In genomic region chr2:167752734-167753133, GRCh38 we compare ENCODE assay signal across 1 cellular context.
TF ChIP-seq lines count a peak whose summit lies in the region.

No MANE protein-coding gene starts in this region.

TF ChIP-seq in K562, 482 proteins besides CTCF, POLR2A, EP300 and RAD21:
- TF ChIP-seq ELK1 (CRISPR knock-in tag; IDR thresholded peaks at IDR 0.05) (no peak), RFX1 (IDR thresholded peaks at IDR 0.05) (peak; percentile 16; the same call in 1 of the 2 replicates), SPI1 (IDR thresholded peaks at IDR 0.05; ENCODE audit: borderline replicate concordance, low read depth, low read length) (peak; percentile 19; the same call in 1 of the 2 replicates)
